In the genomic region with DNA sequence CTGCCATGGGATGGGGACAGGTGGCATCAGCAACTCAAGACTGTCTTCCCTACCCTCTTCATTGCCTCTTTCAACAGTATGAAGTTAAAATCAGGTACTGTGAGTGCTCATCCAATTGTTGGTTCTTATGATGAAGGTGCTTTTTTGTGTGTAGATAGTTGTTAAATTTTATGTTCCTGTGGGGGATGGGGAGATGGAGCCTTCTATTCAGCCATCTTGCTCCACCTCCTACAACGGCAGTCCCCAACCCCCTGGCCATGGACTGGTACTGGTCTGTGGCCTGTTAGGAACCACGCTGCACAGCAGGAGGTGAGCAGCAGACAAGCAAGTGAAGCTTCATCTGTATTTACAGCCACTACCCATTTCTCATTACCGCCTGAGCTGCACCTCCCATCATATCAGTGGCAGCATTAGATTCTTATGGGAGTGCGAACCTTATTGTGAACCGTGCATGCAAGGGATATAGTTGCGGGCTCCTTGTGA, we compare ENCODE assay signal across 23 cellular contexts.
"Had no signal": no experiment of that assay in that cellular context is flagged by ENCODE, and none has a peak within 500 bp of the region (broad histone marks: within the 10 kb centered on the region; RNA-seq: fewer than 3 reads in every experiment).

No MANE protein-coding gene starts in this region.

- DNase-seq: activated CD4-positive, alpha-beta memory T cell treated with anti-CD3 and anti-CD28 coated beads, Interleukin-2, amount 10 ng/mL, durations not matched to agents 7 days and 5 days; activated CD4-positive, alpha-beta T cell treated with anti-CD3 and anti-CD28 coated beads, Interleukin-2, amount 10 ng/mL, durations not matched to agents 24 days and 14 days; activated effector memory CD4-positive, alpha-beta T cell treated with Interleukin-2 at 50 U/mL for 16 hours; activated naive CD4-positive, alpha-beta T cell treated with anti-CD3 and anti-CD28 coated beads for 36 hours; activated naive CD8-positive, alpha-beta T cell treated with anti-CD3 and anti-CD28 coated beads, Interleukin-2, amount 10 ng/mL, durations not matched to agents 7 days and 5 days; activated T-cell treated with anti-CD3 and anti-CD28 coated beads, Interleukin-2, amount 50 U/mL, for 72 hours; amniotic stem cell; colonic mucosa; head of caudate nucleus; hypothalamus; left ventricle myocardium inferior; pancreas; psoas muscle; right cardiac atrium; stimulated activated CD4-positive, alpha-beta T cell treated with anti-CD3 and anti-CD28 coated beads, Interleukin-12 subunit alpha, Interleukin-12 subunit beta, amount 100 ng/mL, for 4 hours; stimulated activated CD4-positive, alpha-beta T cell treated with anti-CD3 and anti-CD28 coated beads, Interleukin-4, amount 100 ng/mL, for 4 hours; stimulated activated naive CD8-positive, alpha-beta T cell treated with anti-CD3 and anti-CD28 coated beads, Interleukin-15, amount 100 ng/mL, for 72 hours; uterus had no signal

- H3K4me1 ChIP-seq: breast epithelium, colonic mucosa, gastroesophageal sphincter, left ventricle myocardium inferior, pancreas, psoas muscle, tibial nerve, uterus had no signal

- H3K9me3 ChIP-seq: colonic mucosa, neutrophil, pancreas, uterus had no signal

- FAIRE-seq: pancreas had no signal

- H3K27ac ChIP-seq: breast epithelium, colonic mucosa, gastroesophageal sphincter, left ventricle myocardium inferior, neutrophil, pancreas, psoas muscle, tibial nerve, uterus, VCaP had no signal

- H3K36me3 ChIP-seq: breast epithelium, colonic mucosa, gastroesophageal sphincter, left ventricle myocardium inferior, neutrophil, pancreas, tibial nerve, uterus had no signal

- ATAC-seq: activated T-cell treated with anti-CD3 and anti-CD28 coated beads, Interleukin-2, amount 50 U/mL, for 72 hours; gastroesophageal sphincter; pancreas; right cardiac atrium; stimulated activated naive CD8-positive, alpha-beta T cell treated with anti-CD3 and anti-CD28 coated beads, Interleukin-15, amount 100 ng/mL, for 72 hours had no signal

- H3K4me3 ChIP-seq: breast epithelium, colonic mucosa, gastroesophageal sphincter, left ventricle myocardium inferior, pancreas, psoas muscle, tibial nerve, uterus had no signal

- H3K27me3 ChIP-seq: breast epithelium, colonic mucosa, gastroesophageal sphincter, tibial nerve, uterus had no signal
